Comparison of ENCODE assay signal across 18 cellular contexts in genomic region chr10:132401396-132402168, GRCh38. TPM values are rescaled to one million over a fixed set of nuclear protein-coding genes. Genes with fewer than 3 reads are reported as not detected.
DNase-seq lines count a peak whose midpoint lies in the region; ATAC-seq and TF ChIP-seq lines count a peak whose summit lies in the region.
"Had no signal": no experiment of that assay in that cellular context is flagged by ENCODE, and none has a peak within 500 bp of the region (broad histone marks: within the 10 kb centered on the region; RNA-seq: fewer than 3 reads in every experiment).

No MANE protein-coding gene starts in this region.

- H3K4me1 ChIP-seq in heart left ventricle = peaks cover 0 to 49% (median 33%) of the 10 kb centered on the region in 12 donors
- H3K4me1 ChIP-seq in mucosa of stomach (ENCODE audit: control insufficient read depth, insufficient read depth, low read length) = peaks cover 78% of the 10 kb centered on the region
- peaks cover 45 to 65% (median 61%) of the 10 kb centered on the region in 4 donors for H3K4me1 ChIP-seq in upper lobe of left lung
- H3K4me1 ChIP-seq in BE2C = peaks cover 5% of the 10 kb centered on the region

- POLR2A ChIA-PET in RWPE1 (lab: Yijun Ruan, JAX; ENCODE audit: low non-redundant PET) = interaction anchor here (0.6 to 1.2 kb wide), 2 partner anchors 18 to 46 kb away, joined by 3 read pairs; no protein-coding TSS in a partner anchor

- TF ChIP-seq POLR2A in heart left ventricle (IDR thresholded peaks at IDR 0.05) = no peak
- no peak for TF ChIP-seq POLR2A in upper lobe of left lung (IDR thresholded peaks at IDR 0.05)

- H3K9me3 ChIP-seq in heart left ventricle (no peaks in the 10 kb centered on the region), mucosa of stomach (ENCODE audit: control insufficient read depth, low read length) (no peaks in the 10 kb centered on the region), upper lobe of left lung (no peaks in the 10 kb centered on the region), BE2C (no peaks in the 10 kb centered on the region)
- H3K9me3 ChIP-seq: MG63 had no signal

- H3K27ac ChIP-seq in RWPE1 (0 out of 2 replicates have a peak overlapping the region, but pooled peaks have one; percentile 81), heart left ventricle (peak overlapping the region in 11 of 12 donors; percentile 34 to 84 (median 67)), upper lobe of left lung (peak overlapping the region; percentile 79 to 99 (median 88)), dorsolateral prefrontal cortex (peak overlapping the region in 26 of 59 donors; percentile 6 to 91 (median 35))

- ATAC-seq in heart left ventricle = peak in 2 of 4 donors; percentile 9 to 19
- ATAC-seq in upper lobe of left lung (ENCODE audit: low FRiP score in 2 of 2) = peak in 1 of 2 donors; percentile 3
- no peak for ATAC-seq in GM19324 (IDR thresholded peaks at IDR 0.05; ENCODE audit: low FRiP score, unreplicated experiment)
- ATAC-seq: activated CD4-positive, alpha-beta T cell treated with anti-CD3 and anti-CD28 coated beads for 36 hours; GM12878 had no signal

- H3K4me3 ChIP-seq in heart left ventricle = no peak overlapping the region
- peak overlapping the region; percentile 74 for H3K4me3 ChIP-seq in mucosa of stomach (ENCODE audit: low read length)
- no peak overlapping the region for H3K4me3 ChIP-seq in upper lobe of left lung
- H3K4me3 ChIP-seq in BE2C (ENCODE audit: low read depth, low read length) = no peak overlapping the region
- H3K4me3 ChIP-seq in dorsolateral prefrontal cortex = no peak overlapping the region
- H3K4me3 ChIP-seq: GM12878, MG63 had no signal

- peaks cover 0 to 21% (median 17%) of the 10 kb centered on the region in 9 donors for H3K36me3 ChIP-seq in heart left ventricle
- peaks cover 14% of the 10 kb centered on the region for H3K36me3 ChIP-seq in mucosa of stomach (ENCODE audit: control insufficient read depth, insufficient read depth, low read length)
- peaks cover 13 to 21% (median 20%) of the 10 kb centered on the region in 4 donors for H3K36me3 ChIP-seq in upper lobe of left lung
- peaks cover 10% of the 10 kb centered on the region for H3K36me3 ChIP-seq in BE2C

- TF ChIP-seq EP300 in upper lobe of left lung (IDR thresholded peaks at IDR 0.05) = peak in 2 of 4 donors; percentile 40 to 72

- peak overlapping the region; percentile 92 for H3K9ac ChIP-seq in mucosa of stomach (ENCODE audit: low read length)

- no peaks in the 10 kb centered on the region for H3K27me3 ChIP-seq in heart left ventricle
- no peaks in the 10 kb centered on the region for H3K27me3 ChIP-seq in mucosa of stomach (ENCODE audit: control insufficient read depth, insufficient read depth, low read length)
- H3K27me3 ChIP-seq in upper lobe of left lung = no peaks in the 10 kb centered on the region
- no peaks in the 10 kb centered on the region for H3K27me3 ChIP-seq in BE2C
- H3K27me3 ChIP-seq in dorsolateral prefrontal cortex = no peaks in the 10 kb centered on the region
- H3K27me3 ChIP-seq: MG63 had no signal

- no peak for DNase-seq in RWPE1 (ENCODE audit: low spot score)
- DNase-seq in heart left ventricle = peak in 3 of 5 donors; percentile 26 to 65 (median 37)
- DNase-seq in upper lobe of left lung = peak; percentile 60 to 74
- no peak for DNase-seq in BE2C
- no peak for DNase-seq in dorsolateral prefrontal cortex
- no peak for DNase-seq in GM20000 (ENCODE audit: low spot score)
- DNase-seq: activated CD4-positive, alpha-beta T cell treated with anti-CD3 and anti-CD28 coated beads for 36 hours; activated naive CD4-positive, alpha-beta T cell treated with anti-CD3 and anti-CD28 coated beads, Interleukin-2, amount 10 ng/mL, durations not matched to agents 7 days and 5 days; COR-L47; MG63; NCI-H187 treated with DMSO at 0.1 percent for 48 hours; NCI-H526 treated with DMSO at 0.1 percent for 48 hours; OCI-M1; stimulated activated naive CD4-positive, alpha-beta T cell; T-helper 9 cell had no signal

- CTCF ChIA-PET in RWPE1 (lab: Yijun Ruan, JAX) = interaction anchor here (0.6 kb wide), 1 partner anchor 34 kb away, joined by 3 read pairs; no protein-coding TSS in a partner anchor

- intact Hi-C loops in heart left ventricle (cut with DNase I) = no loop called here
- intact Hi-C loops in dorsolateral prefrontal cortex (cut with DNase I) = no loop called here

- TF ChIP-seq CTCF in RWPE1 (conservative IDR thresholded peaks at IDR 0.05; ENCODE audit: low read depth) (no peak), heart left ventricle (IDR thresholded peaks at IDR 0.05) (no peak), upper lobe of left lung (IDR thresholded peaks at IDR 0.05) (peak in 1 of 6 experiments; percentile 5), BE2C (IDR thresholded peaks at IDR 0.05; ENCODE audit: low read depth, low read length) (no peak), dorsolateral prefrontal cortex (IDR thresholded peaks at IDR 0.05 in 54 of 56, conservative IDR thresholded peaks at IDR 0.05 in 2 of 56; ENCODE audit: low read depth in 1 of 56, partially characterized antibody in 56 of 56) (no peak), GM20000 (IDR thresholded peaks at IDR 0.05; ENCODE audit: extremely low read depth, missing control alignments) (no peak)

- 82 to 91% (median 89%) methylated on average over 6 to 20 of the region's 20 CpGs for WGBS in heart left ventricle, 4 donors
- 72 to 100% methylated on average over 1 to 11 of the region's 20 CpGs for WGBS in upper lobe of left lung, 2 donors

RNA-seq across cellular contexts. Expression of gene PWWP2B, which starts 4.6 kb away (rescaled TPM):
- total RNA-seq in heart left ventricle (10 to 100 TPM; 10.5 to 23.5 (median 15.3) TPM), upper lobe of left lung (10 to 100 TPM; 20.2 to 54.4 (median 32.9) TPM), dorsolateral prefrontal cortex (10 to 100 TPM in 118 of 120 experiments, 1 to 10 TPM in 2; 7.7 to 28.3 (median 17.8) TPM)
- 10 to 100 TPM; 13.8 to 19.7 TPM for polyA plus RNA-seq in heart left ventricle
- 52.5 TPM for polyA plus RNA-seq in BE2C (2012; ENCODE audit: insufficient read depth, insufficient read length, low read depth)

Comparison
In these comparisons a context has a peak if more than half of its experiments do, and no peak if none do; other contexts are left out.
1. DNase-seq: peak in heart left ventricle (3 of 5) and upper lobe of left lung (2 of 2); none in RWPE1 (single experiment), BE2C (single experiment), dorsolateral prefrontal cortex (0 of 10) and GM20000 (single experiment).